Comparison of ENCODE assay signal across 13 cellular contexts in genomic region chr12:92132282-92132681, GRCh38. TPM values are rescaled to one million over a fixed set of nuclear protein-coding genes. Genes with fewer than 3 reads are reported as not detected.
DNase-seq lines count a peak whose midpoint lies in the region; ATAC-seq and TF ChIP-seq lines count a peak whose summit lies in the region.
"Had no signal": no experiment of that assay in that cellular context is flagged by ENCODE, and none has a peak within 500 bp of the region (broad histone marks: within the 10 kb centered on the region; RNA-seq: fewer than 3 reads in every experiment).

No MANE protein-coding gene starts in this region.

- H3K4me3 Mint-ChIP-seq in activated T-cell treated with anti-CD3 and anti-CD28 coated beads, Interleukin-2, amount 50 U/mL, for 4 hours: peak overlapping the region; percentile 68
- peak overlapping the region in 4 of 5 experiments; percentile 17 to 97 (median 58) for H3K4me3 Mint-ChIP-seq in brain

- no peak for TF ChIP-seq EP300 in ovary (IDR thresholded peaks at IDR 0.05)

- no peaks in the 10 kb centered on the region for H3K27me3 ChIP-seq in spleen (replicated peaks in 1 of 7)
- H3K27me3 ChIP-seq in ovary: no peaks in the 10 kb centered on the region

- H3K4me1 ChIP-seq in spleen (peaks cover 44 to 97% (median 81%) of the 10 kb centered on the region in 6 donors), ovary (ENCODE audit: insufficient read depth) (peaks cover 8% of the 10 kb centered on the region)

- H3K9me3 ChIP-seq in KOPT-K1 (ENCODE audit: insufficient read depth, low read length, poor library complexity, severe bottlenecking) (no peaks in the 10 kb centered on the region), spleen (no peaks in the 10 kb centered on the region), ovary (no peaks in the 10 kb centered on the region)

- H3K4me1 Mint-ChIP-seq in activated T-cell treated with anti-CD3 and anti-CD28 coated beads, Interleukin-2, amount 50 U/mL, for 4 hours (ENCODE audit: low read depth): peaks cover 86% of the 10 kb centered on the region
- peaks cover 80% of the 10 kb centered on the region for H3K4me1 Mint-ChIP-seq in brain

- intact Hi-C loops in spleen (cut with DNase I; ENCODE audit: low total_unique reads): loop anchor here (10.0 kb wide), 2 partner anchors 97 to 557 kb away; no protein-coding TSS in a partner anchor
- intact Hi-C loops in ovary (cut with DNase I): loop anchor here in 1 of 4 donors (10.0 kb wide), 1 partner anchor 97 kb away; no protein-coding TSS in a partner anchor

- WGBS in spleen, 5 donors: 63 to 90% (median 77%) methylated on average over 1 of the region's 1 CpG
- 91 to 95% (median 94%) methylated on average over 1 of the region's 1 CpG for WGBS in ovary, 3 donors

- no peaks in the 10 kb centered on the region for H3K27me3 Mint-ChIP-seq in activated T-cell treated with anti-CD3 and anti-CD28 coated beads, Interleukin-2, amount 50 U/mL, for 4 hours (ENCODE audit: low read depth)
- H3K27me3 Mint-ChIP-seq in brain: no peaks in the 10 kb centered on the region

- H3K36me3 ChIP-seq in KOPT-K1 (ENCODE audit: insufficient read depth, low read length) (no peaks in the 10 kb centered on the region), spleen (peaks cover 0 to 47% (median 0%) of the 10 kb centered on the region in 6 donors), ovary (no peaks in the 10 kb centered on the region)

- H3K9me3 Mint-ChIP-seq in activated T-cell treated with anti-CD3 and anti-CD28 coated beads, Interleukin-2, amount 50 U/mL, for 4 hours: peaks cover 3% of the 10 kb centered on the region
- H3K9me3 Mint-ChIP-seq in brain: peaks cover 0 to 11% (median 0%) of the 10 kb centered on the region in 5 experiments

- peak overlapping the region in 2 of 8 donors; percentile 2 to 73 for H3K4me3 ChIP-seq in spleen
- H3K4me3 ChIP-seq in ovary: no peak overlapping the region
- H3K4me3 ChIP-seq: lung had no signal

- peak in 1 of 2 donors; percentile 19 for ATAC-seq in activated T-cell treated with anti-CD3 and anti-CD28 coated beads, Interleukin-2, amount 50 U/mL, for 4 hours

- no peak for DNase-seq in activated T-cell treated with anti-CD3 and anti-CD28 coated beads, Interleukin-2, amount 50 U/mL, for 4 hours
- DNase-seq in activated T-cell treated with anti-CD3 and anti-CD28 coated beads, Interleukin-2, amount 50 U/mL, for 1 hour: no peak
- DNase-seq in spleen: no peak
- no peak for DNase-seq in NCI-H2107 treated with DMSO at 0.1 percent for 48 hours (lab: John Stamatoyannopoulos, UW; ENCODE audit: unreplicated experiment)
- no peak for DNase-seq in ovary
- no peak for DNase-seq in ureter (ENCODE audit: low spot score)
- DNase-seq: amygdala; effector CD4-positive, alpha-beta T cell; NCI-H510A; SHP77 had no signal

- H3K27ac Mint-ChIP-seq in brain: peak overlapping the region in 3 of 5 experiments; percentile 49 to 79 (median 74)

- H3K27ac ChIP-seq in KOPT-K1 (ENCODE audit: low read depth, low read length, poor library complexity, severe bottlenecking) (peak overlapping the region; percentile 35), spleen (peak overlapping the region in 7 of 8 donors; percentile 20 to 100 (median 100)), ovary (peak overlapping the region in 1 of 2 donors; percentile 45)

- TF ChIP-seq POLR2A in spleen (IDR thresholded peaks at IDR 0.05) (no peak), ovary (IDR thresholded peaks at IDR 0.05) (no peak)

- peaks cover 43% of the 10 kb centered on the region for H3K36me3 Mint-ChIP-seq in activated T-cell treated with anti-CD3 and anti-CD28 coated beads, Interleukin-2, amount 50 U/mL, for 4 hours (ENCODE audit: insufficient read depth)
- H3K36me3 Mint-ChIP-seq in brain: peaks cover 50% of the 10 kb centered on the region

- TF ChIP-seq CTCF in brain (conservative IDR thresholded peaks at IDR 0.05) (no peak), spleen (IDR thresholded peaks at IDR 0.05 in 8 of 11, conservative IDR thresholded peaks at IDR 0.05 in 3 of 11) (no peak), ovary (IDR thresholded peaks at IDR 0.05) (no peak)

RNA-seq across cellular contexts. Expression of gene BTG1, which starts 13.4 kb away (rescaled TPM):
- total RNA-seq in activated T-cell treated with anti-CD3 and anti-CD28 coated beads, Interleukin-2, amount 50 U/mL, for 4 hours: 100 to 1,000 TPM; 119 to 204 (median 130) TPM
- polyA plus RNA-seq in brain (ENCODE audit: insufficient read depth, low read depth, low replicate concordance): 72.6 TPM
- total RNA-seq in spleen: 100 to 1,000 TPM; 171 to 358 (median 256) TPM
- polyA plus RNA-seq in spleen: 100 to 1,000 TPM; 122 to 228 (median 132) TPM
- total RNA-seq in ovary: 100 to 1,000 TPM in 2 of 7 donors, 10 to 100 TPM in 5; 63.6 to 145 (median 86.1) TPM
- polyA plus RNA-seq in ovary: 10 to 100 TPM; 55.8 to 94.2 TPM
- 139 TPM for total RNA-seq in ureter
